ENCODE assay signal across 8 cellular contexts in the genomic region with DNA sequence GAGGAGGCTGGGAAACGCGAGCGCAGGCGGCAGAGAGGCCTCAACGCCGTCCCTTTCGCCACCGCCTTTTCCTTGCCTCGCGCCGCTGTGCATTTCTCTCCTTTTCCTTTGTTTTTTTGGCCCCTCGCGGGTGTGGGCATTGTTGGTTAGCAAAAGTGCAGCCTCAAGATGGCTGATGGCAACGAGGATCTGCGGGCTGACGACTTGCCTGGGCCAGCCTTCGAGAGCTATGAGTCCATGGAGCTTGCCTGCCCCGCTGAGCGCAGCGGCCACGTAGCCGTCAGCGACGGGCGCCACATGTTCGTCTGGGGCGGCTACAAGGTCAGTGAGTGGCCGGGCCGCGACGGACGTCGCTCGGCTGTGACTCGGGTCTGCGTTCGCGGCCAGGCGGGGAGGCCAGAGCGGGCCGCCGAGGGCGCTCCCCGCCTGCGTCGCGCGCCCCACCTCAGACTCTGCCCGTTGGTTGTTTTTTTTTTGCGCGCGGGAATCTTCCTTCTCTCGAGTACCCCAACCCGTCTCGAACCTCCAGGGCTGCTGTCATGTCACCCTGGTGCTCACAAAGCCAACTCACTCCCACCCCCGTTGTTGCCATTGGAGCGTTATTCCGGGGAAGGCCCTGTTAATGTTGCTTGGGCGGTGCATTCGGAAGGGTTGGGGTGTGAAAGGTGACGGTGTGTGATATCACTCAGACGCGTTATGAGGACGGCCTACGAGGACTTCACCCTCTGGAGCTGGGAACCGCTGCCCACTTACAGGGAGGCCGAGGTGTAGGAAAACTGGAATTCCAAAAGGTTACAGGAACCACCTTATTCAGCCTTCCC. TPM values are rescaled to one million over a fixed set of nuclear protein-coding genes. Genes with fewer than 3 reads are reported as not detected.
DNase-seq lines count a peak whose midpoint lies in the region; ATAC-seq and TF ChIP-seq lines count a peak whose summit lies in the region.

No MANE protein-coding gene starts in this region.

- peak; percentile 34 for ATAC-seq in DND-41 (ENCODE audit: insufficient read depth, low read depth)
- peak; percentile 34 for ATAC-seq in GM21528 (IDR thresholded peaks at IDR 0.05; ENCODE audit: low FRiP score, unreplicated experiment)
- ATAC-seq in sciatic nerve, result peak; percentile 68

- no peaks in the 10 kb centered on the region for H3K9me3 ChIP-seq in DND-41 (ENCODE audit: insufficient read depth, low read length, severe bottlenecking)
- no peaks in the 10 kb centered on the region for H3K9me3 ChIP-seq in ascending aorta

- H3K9ac ChIP-seq in DND-41 (ENCODE audit: low read depth, low read length), result peak overlapping the region; percentile 100

- H3K4me3 Mint-ChIP-seq in T-helper 2 cell treated with Interferon-gamma antibody and Interleukin-4, amounts not matched to agents 5 μg/mL and 100 μg/mL, for 36 hours, result peak overlapping the region; percentile 98

- TF ChIP-seq CTCF in DND-41 (IDR thresholded peaks at IDR 0.05; ENCODE audit: borderline replicate concordance, extremely low read depth, low read length, poor library complexity, severe bottlenecking), result no peak
- TF ChIP-seq CTCF in ascending aorta (IDR thresholded peaks at IDR 0.05), result no peak

- H3K27me3 ChIP-seq in DND-41 (ENCODE audit: insufficient read depth, low read length, poor library complexity), result no peaks in the 10 kb centered on the region
- no peaks in the 10 kb centered on the region for H3K27me3 ChIP-seq in ascending aorta

- peaks cover 32% of the 10 kb centered on the region for H3K4me1 Mint-ChIP-seq in T-helper 2 cell treated with Interferon-gamma antibody and Interleukin-4, amounts not matched to agents 5 μg/mL and 100 μg/mL, for 36 hours (ENCODE audit: low read depth)

- no peaks in the 10 kb centered on the region for H3K9me3 Mint-ChIP-seq in T-helper 2 cell treated with Interferon-gamma antibody and Interleukin-4, amounts not matched to agents 5 μg/mL and 100 μg/mL, for 36 hours

- H3K4me2 ChIP-seq in DND-41 (ENCODE audit: insufficient read depth, low read length), result peak overlapping the region; percentile 89

- H3K36me3 ChIP-seq in DND-41 (ENCODE audit: insufficient read depth, low read length), result peaks cover 14% of the 10 kb centered on the region
- H3K36me3 ChIP-seq in ascending aorta, result peaks cover 5 to 16% of the 10 kb centered on the region in 2 donors

- peak overlapping the region; percentile 100 for H3K4me3 ChIP-seq in DND-41 (ENCODE audit: low read depth in 1 of 2, low read length in 2 of 2)
- peak overlapping the region; percentile 83 to 94 for H3K4me3 ChIP-seq in ascending aorta

- H3K79me2 ChIP-seq in DND-41 (ENCODE audit: insufficient read depth, low read length), result peaks cover 42% of the 10 kb centered on the region

- peaks cover 35% of the 10 kb centered on the region for H3K4me1 ChIP-seq in DND-41 (ENCODE audit: insufficient read depth, low read length)
- peaks cover 0 to 24% of the 10 kb centered on the region in 2 donors for H3K4me1 ChIP-seq in ascending aorta

- intact Hi-C loops in ascending aorta (cut with DNase I), result loop anchor here (1.0 to 5.0 kb wide), 2 partner anchors 134 to 899 kb away; partner anchors contain the start of gene SAV1
- intact Hi-C loops in sciatic nerve (cut with DNase I), result loop anchor here (5.0 kb wide), 1 partner anchor 136 kb away; no protein-coding TSS in a partner anchor

- H3K27ac ChIP-seq in DND-41 (ENCODE audit: low read length) (peak overlapping the region; percentile 97), ascending aorta (peak overlapping the region; percentile 94 to 97)

- DNase-seq in DND-41, result peak; percentile 66
- DNase-seq in HuH-7.5 (ENCODE audit: low spot score), result peak; percentile 8
- peak; percentile 82 for DNase-seq in T-helper 2 cell treated with Interferon-gamma antibody and Interleukin-4, amounts not matched to agents 5 μg/mL and 100 μg/mL, for 36 hours (ENCODE audit: low spot score)
- peak; percentile 14 to 77 for DNase-seq in ascending aorta (ENCODE audit: low spot score in 2 of 2)
- peak; percentile 26 to 45 for DNase-seq in hippocampal formation (lab: John Stamatoyannopoulos, UW)
- peak; percentile 67 for DNase-seq in sciatic nerve (ENCODE audit: low spot score)
- DNase-seq in OCI-M2 (lab: John Stamatoyannopoulos, UW; ENCODE audit: unreplicated experiment), result no peak

- H3K36me3 Mint-ChIP-seq in T-helper 2 cell treated with Interferon-gamma antibody and Interleukin-4, amounts not matched to agents 5 μg/mL and 100 μg/mL, for 36 hours (ENCODE audit: low read depth), result peaks cover 4% of the 10 kb centered on the region

- peaks cover 7% of the 10 kb centered on the region; the same call in 1 of the 2 replicates for H4K20me1 ChIP-seq in DND-41 (ENCODE audit: insufficient read depth, low read length)

- H3K27ac Mint-ChIP-seq in T-helper 2 cell treated with Interferon-gamma antibody and Interleukin-4, amounts not matched to agents 5 μg/mL and 100 μg/mL, for 36 hours, result peak overlapping the region; percentile 100

- H2AFZ ChIP-seq in DND-41 (ENCODE audit: low read depth, low read length), result peak overlapping the region; percentile 96

- no peaks in the 10 kb centered on the region for H3K27me3 Mint-ChIP-seq in T-helper 2 cell treated with Interferon-gamma antibody and Interleukin-4, amounts not matched to agents 5 μg/mL and 100 μg/mL, for 36 hours (ENCODE audit: low read depth)

RNA-seq across cellular contexts. Expression of gene KLHDC2, which starts 0.6 kb away (rescaled TPM):
- total RNA-seq in ascending aorta, result 11.7 TPM
- 58.9 TPM for total RNA-seq in sciatic nerve
